ENCODE assay signal across 17 cellular contexts in the genomic region with DNA sequence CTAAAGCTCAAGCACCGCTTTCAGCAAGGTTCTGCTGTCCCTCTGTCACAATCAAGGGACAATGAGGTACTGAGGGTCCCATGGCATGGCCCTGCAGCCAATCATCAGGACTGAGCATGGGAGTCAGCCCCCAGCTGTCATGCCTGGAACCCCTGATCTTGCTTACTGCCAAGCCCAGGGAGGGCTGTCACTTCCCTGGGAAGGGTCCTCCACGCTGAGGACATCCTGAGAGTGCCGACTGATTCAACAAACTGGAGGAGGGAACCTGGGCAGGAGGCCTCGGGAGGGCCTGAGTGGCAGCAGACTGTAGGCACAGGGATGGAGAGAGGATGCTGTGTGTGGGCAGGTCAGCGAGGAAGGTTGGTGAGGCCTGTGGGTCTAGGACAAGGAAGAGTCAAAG.
DNase-seq lines count a peak whose midpoint lies in the region; ATAC-seq, FAIRE-seq and TF ChIP-seq lines count a peak whose summit lies in the region.
"Had no signal": no experiment of that assay in that cellular context is flagged by ENCODE, and none has a peak within 500 bp of the region (broad histone marks: within the 10 kb centered on the region; RNA-seq: fewer than 3 reads in every experiment).

No MANE protein-coding gene starts in this region.

- TF ChIP-seq CTCF in lower leg skin (IDR thresholded peaks at IDR 0.05) (no peak), vagina (IDR thresholded peaks at IDR 0.05) (no peak), kidney (IDR thresholded peaks at IDR 0.05; ENCODE audit: borderline replicate concordance, extremely low read depth, insufficient read depth) (no peak)

- H3K27ac ChIP-seq in BLaER1 treated with 17β-estradiol and CSF1 and Interleukin-3, amounts not matched to agents 10 nM and 100 nM = peak overlapping the region in 2 of 11 experiments; percentile 21 to 69; a peak in 2 of 22 replicates
- no peak overlapping the region for H3K27ac ChIP-seq in HUES48 (ENCODE audit: low read depth, low read length)
- H3K27ac ChIP-seq in vagina = no peak overlapping the region
- no peak overlapping the region for H3K27ac ChIP-seq in kidney (ENCODE audit: low read depth in 2 of 2, low read length in 2 of 2)
- H3K27ac ChIP-seq: A549, GM23248 had no signal

- H3K36me3 ChIP-seq in BLaER1 treated with 17β-estradiol and CSF1 and Interleukin-3, amounts not matched to agents 10 nM and 100 nM = no peaks in the 10 kb centered on the region
- no peaks in the 10 kb centered on the region for H3K36me3 ChIP-seq in HUES48 (ENCODE audit: control insufficient read depth, insufficient read depth, low read length)
- no peaks in the 10 kb centered on the region for H3K36me3 ChIP-seq in vagina
- no peaks in the 10 kb centered on the region for H3K36me3 ChIP-seq in kidney (ENCODE audit: control insufficient read depth in 1 of 2, insufficient read depth in 2 of 2, low read length in 2 of 2)
- H3K36me3 ChIP-seq: BE2C had no signal

- no peaks in the 10 kb centered on the region; a peak in 1 of 22 replicates for H4K20me1 ChIP-seq in BLaER1 treated with 17β-estradiol and CSF1 and Interleukin-3, amounts not matched to agents 10 nM and 100 nM

- H3K4me2 ChIP-seq in BLaER1 treated with 17β-estradiol and CSF1 and Interleukin-3, amounts not matched to agents 10 nM and 100 nM = peak overlapping the region in 7 of 11 experiments; percentile 41 to 78 (median 65); a peak in 8 of 22 replicates
- H3K4me2 ChIP-seq: A549 had no signal

- peaks cover 31 to 47% (median 43%) of the 10 kb centered on the region in 10 experiments for H3K4me1 ChIP-seq in BLaER1 treated with 17β-estradiol and CSF1 and Interleukin-3, amounts not matched to agents 10 nM and 100 nM
- H3K4me1 ChIP-seq in HUES48 (ENCODE audit: control insufficient read depth, insufficient read depth, low read length) (no peaks in the 10 kb centered on the region), vagina (no peaks in the 10 kb centered on the region), kidney (ENCODE audit: control insufficient read depth in 1 of 2, insufficient read depth in 1 of 2, low read depth in 1 of 2, low read length in 2 of 2) (no peaks in the 10 kb centered on the region)
- H3K4me1 ChIP-seq: A549, BE2C, Caco-2 had no signal

- WGBS in lower leg skin, 2 donors = 77 to 79% methylated on average over 5 of the region's 5 CpGs

- no peaks in the 10 kb centered on the region for H3K27me3 ChIP-seq in BLaER1 treated with 17β-estradiol and CSF1 and Interleukin-3, amounts not matched to agents 10 nM and 100 nM
- H3K27me3 ChIP-seq in HUES48 (ENCODE audit: control insufficient read depth, insufficient read depth, low read length) = no peaks in the 10 kb centered on the region
- H3K27me3 ChIP-seq in vagina = no peaks in the 10 kb centered on the region
- H3K27me3 ChIP-seq: BE2C had no signal

- no peak overlapping the region for H3K9ac ChIP-seq in BLaER1 treated with 17β-estradiol and CSF1 and Interleukin-3, amounts not matched to agents 10 nM and 100 nM
- H3K9ac ChIP-seq in HUES48 (ENCODE audit: low read depth, low read length) (no peak overlapping the region), kidney (ENCODE audit: low read length in 2 of 2) (no peak overlapping the region)
- H3K9ac ChIP-seq: GM23248 had no signal

- H3K4me3 ChIP-seq in BLaER1 treated with 17β-estradiol and CSF1 and Interleukin-3, amounts not matched to agents 10 nM and 100 nM = no peak overlapping the region
- H3K4me3 ChIP-seq in HUES48 (ENCODE audit: low read depth, low read length) = peak overlapping the region; percentile 19; the same call in 1 of the 2 replicates
- H3K4me3 ChIP-seq in lower leg skin (ENCODE audit: low read depth, poor library complexity, severe bottlenecking) = no peak overlapping the region
- H3K4me3 ChIP-seq in vagina = no peak overlapping the region
- no peak overlapping the region for H3K4me3 ChIP-seq in kidney (ENCODE audit: low read length in 2 of 2)
- H3K4me3 ChIP-seq: A549, GM23248 had no signal

- FAIRE-seq in kidney (lab: Jason Lieb, UNC) = no peak
- FAIRE-seq: A549, H54 had no signal

- intact Hi-C loops in lower leg skin (cut with DNase I; ENCODE audit: low total_unique reads) = no loop called here
- intact Hi-C loops in vagina (cut with DNase I) = no loop called here
- intact Hi-C loops in kidney (cut with DNase I) = no loop called here

- DNase-seq in lower leg skin (ENCODE audit: low spot score in 2 of 2) (peak; percentile 9 to 60), vagina (ENCODE audit: extremely low spot score in 2 of 2) (peak; percentile 58 to 85), kidney (no peak)
- DNase-seq in activated naive CD4-positive, alpha-beta T cell (lab: John Stamatoyannopoulos, UW) = no peak
- DNase-seq: BE2C; Caco-2; CD8-positive, alpha-beta memory T cell; DND-41; GDM1; GM23248; IMR-90 had no signal

- H3K9me3 ChIP-seq in BLaER1 treated with 17β-estradiol and CSF1 and Interleukin-3, amounts not matched to agents 10 nM and 100 nM (replicated peaks in 1 of 11) = peaks cover 0 to 15% (median 0%) of the 10 kb centered on the region in 11 experiments; a peak in 1 of 22 replicates
- H3K9me3 ChIP-seq in HUES48 (ENCODE audit: control insufficient read depth, insufficient read depth, low read length) (peaks cover 87% of the 10 kb centered on the region), vagina (no peaks in the 10 kb centered on the region), kidney (ENCODE audit: control insufficient read depth in 1 of 2, low read length in 2 of 2) (peaks cover 0 to 2% of the 10 kb centered on the region in 2 donors)
- H3K9me3 ChIP-seq: A549, BE2C, Caco-2 had no signal

- ATAC-seq in HG03095 (IDR thresholded peaks at IDR 0.05; ENCODE audit: unreplicated experiment) = no peak
- ATAC-seq: A549, HCT116 had no signal

- TF ChIP-seq POLR2A in lower leg skin (IDR thresholded peaks at IDR 0.05) = no peak
- TF ChIP-seq POLR2A in vagina (IDR thresholded peaks at IDR 0.05) = no peak

Comparison
In these comparisons a context has a peak if more than half of its experiments do, and no peak if none do; other contexts are left out.
1. DNase-seq: peak in lower leg skin (2 of 2) and vagina (2 of 2); none in kidney (single experiment) and activated naive CD4-positive, alpha-beta T cell (0 of 4).